Comparison of ENCODE assay signal across 1 cellular context in the genomic region with DNA sequence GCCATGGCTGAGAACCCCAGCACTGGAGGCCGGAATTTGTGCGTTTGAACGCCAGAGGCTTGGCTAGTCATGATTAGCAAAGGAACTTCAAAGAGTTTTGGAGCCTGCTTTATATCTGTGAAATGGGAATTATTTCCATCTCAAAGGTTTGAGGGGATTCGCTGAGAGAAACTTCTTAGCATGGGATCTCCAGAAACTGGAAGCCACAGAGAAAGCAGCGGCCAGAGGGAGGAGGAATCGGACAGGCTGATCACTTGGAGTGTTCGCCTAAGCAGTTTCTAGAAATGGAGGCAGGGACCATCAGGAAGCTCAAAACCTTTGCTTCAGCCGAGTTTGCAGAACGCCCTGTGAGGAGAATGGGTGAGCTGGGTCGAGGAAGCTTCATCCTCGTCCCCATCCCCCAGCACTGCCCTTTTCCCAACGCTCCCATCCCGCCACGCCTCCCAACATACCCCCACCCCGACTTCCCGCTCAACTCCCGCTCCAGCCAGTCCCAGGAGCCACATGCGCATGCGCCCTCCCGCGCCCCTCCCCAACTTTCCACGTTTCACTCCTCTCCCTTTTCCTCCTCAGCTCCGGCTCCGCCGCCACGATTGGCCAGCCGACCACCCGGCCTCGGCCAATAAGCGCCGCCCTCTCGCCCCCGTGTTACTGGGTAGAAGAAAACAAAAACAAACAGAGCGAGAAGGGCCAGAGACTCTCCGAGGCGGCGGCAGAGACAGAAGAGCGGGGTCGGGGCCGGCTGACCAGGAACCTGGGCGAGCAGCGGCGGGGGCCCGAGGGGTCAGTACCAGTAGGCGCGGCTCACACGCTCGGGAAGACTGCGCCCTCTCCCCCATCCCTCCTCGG.
TF ChIP-seq lines count a peak whose summit lies in the region.

A gene (plus strand): TSS at position 693 of the 849 bp plus-strand sequence. CDS start 4,100 bp downstream, outside the sequence.

TF ChIP-seq in IMR-90, 13 proteins besides CTCF, POLR2A, EP300 and RAD21 (continued from another document):
- TF ChIP-seq RFX5 (IDR thresholded peaks at IDR 0.05; ENCODE audit: low read depth, low read length), result peak; percentile 92
